Comparison of ENCODE assay signal across 9 cellular contexts in the genomic region with DNA sequence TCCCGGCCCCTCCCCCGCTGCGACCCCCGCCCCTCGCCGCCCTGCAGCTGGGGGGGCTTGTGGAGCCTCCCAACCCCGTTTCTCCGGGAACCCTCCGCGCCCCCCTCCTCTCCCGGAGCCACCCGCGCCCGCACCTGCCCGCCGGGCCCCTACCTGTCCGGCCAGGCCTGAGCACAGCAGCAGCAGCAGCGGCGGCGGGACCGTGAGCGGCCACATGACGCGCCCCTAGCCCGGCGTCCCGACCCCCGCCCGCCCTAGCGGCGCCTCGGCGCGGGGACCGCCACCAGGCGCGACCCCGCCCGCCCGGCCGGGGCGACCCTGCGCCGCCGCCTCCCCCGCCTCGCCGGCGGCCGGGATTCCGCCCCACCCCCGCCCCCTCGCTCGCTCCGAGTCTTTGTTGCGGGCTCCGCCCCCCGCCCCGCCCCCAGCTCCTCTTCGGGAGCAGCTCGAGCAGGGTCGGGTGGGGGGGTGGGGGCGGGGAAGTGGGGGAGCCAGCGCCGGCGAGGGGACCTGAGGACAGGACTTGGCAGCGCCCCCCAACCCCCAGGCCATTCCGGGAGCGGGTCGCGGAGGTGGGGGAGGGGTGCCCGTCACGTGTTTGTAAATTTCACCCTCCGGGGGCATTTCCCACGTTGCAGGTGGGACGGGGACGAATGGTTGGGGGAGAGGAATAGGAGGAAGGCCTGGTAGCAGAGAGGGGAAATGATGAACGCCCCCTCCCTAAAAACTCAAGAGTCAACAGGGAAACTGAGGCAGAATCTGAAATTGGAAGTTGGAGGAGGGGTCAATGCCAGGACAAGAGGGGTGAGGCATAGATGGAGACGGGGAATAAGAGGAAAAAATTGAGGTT. TPM values are rescaled to one million over a fixed set of nuclear protein-coding genes. Genes with fewer than 3 reads are reported as not detected.
DNase-seq lines count a peak whose midpoint lies in the region; ATAC-seq, FAIRE-seq and TF ChIP-seq lines count a peak whose summit lies in the region.
"Had no signal": no experiment of that assay in that cellular context is flagged by ENCODE, and none has a peak within 500 bp of the region (broad histone marks: within the 10 kb centered on the region; RNA-seq: fewer than 3 reads in every experiment).

A gene (minus strand): TSS at position 365 of the 850 bp plus-strand sequence. CDS start 149 bp downstream, at position 216.

- H3K9me3 ChIP-seq in CD8-positive, alpha-beta T cell (ENCODE audit: low read length): no peaks in the 10 kb centered on the region

- H3K4me3 Mint-ChIP-seq in CD8-positive, alpha-beta T cell: peak within 1 kb of the TSS; percentile 84
- H3K4me3 Mint-ChIP-seq in naive thymus-derived CD8-positive, alpha-beta T cell: peak within 1 kb of the TSS; percentile 75 to 90 (median 83)

- CTCF ChIA-PET in CD8-positive, alpha-beta T cell (lab: Charles Lee): interaction anchor here (1.0 kb wide), 1 partner anchor 162 kb away, joined by 4 read pairs; no protein-coding TSS in a partner anchor

- intact Hi-C loops in CD8-positive, alpha-beta T cell (cut with DNase I, micrococcal nuclease): loop anchor here in 1 of 2 experiments (5.0 kb wide), 1 partner anchor 396 kb away; a partner anchor contains a TSS

- POLR2A ChIA-PET in CD8-positive, alpha-beta T cell (lab: Charles Lee): no interaction called here
- POLR2A ChIA-PET in naive thymus-derived CD8-positive, alpha-beta T cell (lab: Charles Lee): no interaction called here

- no peak for FAIRE-seq in RCC 7860 (lab: Jason Lieb, UNC)

- peaks cover 57% of the 10 kb centered on the region for H3K27me3 Mint-ChIP-seq in CD8-positive, alpha-beta T cell (ENCODE audit: low read depth)
- H3K27me3 Mint-ChIP-seq in naive thymus-derived CD8-positive, alpha-beta T cell: peaks cover 46 to 78% (median 57%) of the 10 kb centered on the region in 5 donors

- peaks cover 25% of the 10 kb centered on the region for H3K4me1 Mint-ChIP-seq in CD8-positive, alpha-beta T cell (ENCODE audit: low read depth)
- peaks cover 18 to 30% (median 27%) of the 10 kb centered on the region in 4 donors for H3K4me1 Mint-ChIP-seq in naive thymus-derived CD8-positive, alpha-beta T cell

- peaks cover 6% of the 10 kb centered on the region for H3K27me3 ChIP-seq in CD8-positive, alpha-beta T cell (ENCODE audit: insufficient read depth, low read length)

- no peak for TF ChIP-seq CTCF in CD8-positive, alpha-beta T cell (IDR thresholded peaks at IDR 0.05)
- TF ChIP-seq CTCF in LNCaP clone FGC (IDR thresholded peaks at IDR 0.05; ENCODE audit: control insufficient read depth, extremely low read depth, insufficient read depth): no peak
- TF ChIP-seq CTCF in coronary artery (IDR thresholded peaks at IDR 0.05): no peak

- no peaks in the 10 kb centered on the region for H3K36me3 Mint-ChIP-seq in CD8-positive, alpha-beta T cell
- peaks cover 0 to 8% (median 3%) of the 10 kb centered on the region in 3 donors for H3K36me3 Mint-ChIP-seq in naive thymus-derived CD8-positive, alpha-beta T cell

- no peak within 1 kb of the TSS for H3K27ac Mint-ChIP-seq in CD8-positive, alpha-beta T cell
- peak within 1 kb of the TSS in 5 of 10 donors; percentile 32 to 80 (median 59) for H3K27ac Mint-ChIP-seq in naive thymus-derived CD8-positive, alpha-beta T cell

- H3K9me3 Mint-ChIP-seq in CD8-positive, alpha-beta T cell: peaks cover 5% of the 10 kb centered on the region
- peaks cover 0 to 7% (median 1%) of the 10 kb centered on the region in 9 donors for H3K9me3 Mint-ChIP-seq in naive thymus-derived CD8-positive, alpha-beta T cell

- H3K36me3 ChIP-seq in CD8-positive, alpha-beta T cell (ENCODE audit: insufficient read depth, low read length): no peaks in the 10 kb centered on the region

- no peak within 1 kb of the TSS for H3K4me3 ChIP-seq in CD8-positive, alpha-beta T cell (ENCODE audit: low read depth, low read length)
- H3K4me3 ChIP-seq in LNCaP clone FGC (ENCODE audit: low read depth, low read length) (peak within 1 kb of the TSS; percentile 54), coronary artery (peak within 1 kb of the TSS; percentile 63)

- no peak for ATAC-seq in CD8-positive, alpha-beta T cell
- ATAC-seq in naive thymus-derived CD8-positive, alpha-beta T cell: peak in 1 of 2 donors; percentile 31
- ATAC-seq in HG02938 (IDR thresholded peaks at IDR 0.05; ENCODE audit: unreplicated experiment): no peak

- H3K4me1 ChIP-seq in CD8-positive, alpha-beta T cell (ENCODE audit: insufficient read depth, low read length): peaks cover 15% of the 10 kb centered on the region

- no peak within 1 kb of the TSS for H3K27ac ChIP-seq in CD8-positive, alpha-beta T cell (ENCODE audit: low read depth, low read length)
- H3K27ac ChIP-seq in coronary artery: no peak within 1 kb of the TSS
- H3K27ac ChIP-seq: epithelial cell of prostate had no signal

- DNase-seq in CD8-positive, alpha-beta T cell: no peak
- DNase-seq in LNCaP clone FGC (ENCODE audit: low read depth) (no peak), coronary artery (ENCODE audit: low spot score) (no peak), DMS53 (lab: John Stamatoyannopoulos, UW) (no peak), RCC 7860 (ENCODE audit: low spot score) (no peak)
- peak in 2 of 10 donors; percentile 27 to 28 for DNase-seq in naive thymus-derived CD8-positive, alpha-beta T cell
- DNase-seq in activated CD8-positive, alpha-beta memory T cell treated with anti-CD3 and anti-CD28 coated beads for 24 hours: no peak

RNA-seq across cellular contexts. Expression of the gene that starts here (rescaled TPM):
- 1 to 10 TPM; 2.4 to 3.0 TPM for total RNA-seq in CD8-positive, alpha-beta T cell
- total RNA-seq in naive thymus-derived CD8-positive, alpha-beta T cell: 10 to 100 TPM; 14.5 to 14.8 TPM
- 10 to 100 TPM in 2 of 3 donors, 1 to 10 TPM in 1; 6.1 to 12.8 (median 11.2) TPM for polyA plus RNA-seq in naive thymus-derived CD8-positive, alpha-beta T cell
